ENCODE assay signal across 1 cellular context in genomic region chr20:5886788-5887187, GRCh38.
TF ChIP-seq lines count a peak whose summit lies in the region.

No MANE protein-coding gene starts in this region.

TF ChIP-seq in WTC11, 78 proteins besides CTCF, POLR2A, EP300 and RAD21 (continued from another document):
- no peak for TF ChIP-seq ZNF281 (CRISPR knock-in tag; IDR thresholded peaks at IDR 0.05)
